1 cellular context compared by ENCODE assay signal in genomic region chr19:7533925-7534480, GRCh38.
TF ChIP-seq lines count a peak whose summit lies in the region.

No MANE protein-coding gene starts in this region.

TF ChIP-seq in HepG2, 621 proteins besides CTCF, POLR2A, EP300 and RAD21 (continued from another document):
- TF ChIP-seq ZNF574 (CRISPR knock-in tag; IDR thresholded peaks at IDR 0.05) (peak; percentile 14; the same call in 1 of the 2 replicates), DMTF1 (CRISPR knock-in tag; IDR thresholded peaks at IDR 0.05) (no peak), HCFC1 (IDR thresholded peaks at IDR 0.05; ENCODE audit: low read depth, low read length) (peak; percentile 78), PRDM15 (CRISPR knock-in tag; IDR thresholded peaks at IDR 0.05) (0 out of 2 replicates have a peak, but pooled peaks have one; percentile 16), HNRNPK (IDR thresholded peaks at IDR 0.05; ENCODE audit: low read depth, low read length, poor library complexity, severe bottlenecking) (no peak), ONECUT2 (CRISPR knock-in tag; IDR thresholded peaks at IDR 0.05) (no peak), GABPB1 (CRISPR knock-in tag; IDR thresholded peaks at IDR 0.05) (peak; percentile 70), SAP130 (CRISPR knock-in tag; IDR thresholded peaks at IDR 0.05; ENCODE audit: low read depth) (peak; percentile 37), CREM (IDR thresholded peaks at IDR 0.05) (peak; percentile 44; the same call in 1 of the 2 replicates), CREM (CRISPR knock-in tag; IDR thresholded peaks at IDR 0.05) (no peak), ZFX (CRISPR knock-in tag; IDR thresholded peaks at IDR 0.05; ENCODE audit: low read depth) (peak; percentile 51), THAP7 (CRISPR knock-in tag; IDR thresholded peaks at IDR 0.05) (peak; percentile 99), ZNF143 (CRISPR knock-in tag; IDR thresholded peaks at IDR 0.05) (peak; percentile 71), ZNF83 (CRISPR knock-in tag; IDR thresholded peaks at IDR 0.05; ENCODE audit: borderline replicate concordance) (no peak), STAG1 (CRISPR knock-in tag; IDR thresholded peaks at IDR 0.05) (no peak), MAX (IDR thresholded peaks at IDR 0.05) (peak; percentile 76), NFRKB (IDR thresholded peaks at IDR 0.05) (no peak), NCOA1 (CRISPR knock-in tag; IDR thresholded peaks at IDR 0.05) (0 out of 2 replicates have a peak, but pooled peaks have one; percentile 45), GABPA (IDR thresholded peaks at IDR 0.05; ENCODE audit: low read depth, low read length) (no peak), GABPA (CRISPR knock-in tag; IDR thresholded peaks at IDR 0.05; ENCODE audit: low read depth) (peak; percentile 29; the same call in 1 of the 2 replicates), PATZ1 (CRISPR knock-in tag; IDR thresholded peaks at IDR 0.05) (0 out of 2 replicates have a peak, but pooled peaks have one; percentile 20), PHF20 (CRISPR knock-in tag; IDR thresholded peaks at IDR 0.05) (peak; percentile 41), HNRNPLL (IDR thresholded peaks at IDR 0.05; ENCODE audit: low read depth, low read length, poor library complexity, severe bottlenecking) (peak; percentile 46), SALL2 (CRISPR knock-in tag; IDR thresholded peaks at IDR 0.05) (no peak), ATF2 (CRISPR knock-in tag; IDR thresholded peaks at IDR 0.05) (no peak), ZNF263 (CRISPR knock-in tag; IDR thresholded peaks at IDR 0.05) (peak; percentile 62; the same call in 1 of the 2 replicates), YY1 (IDR thresholded peaks at IDR 0.05; ENCODE audit: insufficient read depth, insufficient replicate concordance, low read depth, low read length) (peak; percentile 98), YEATS4 (CRISPR knock-in tag; IDR thresholded peaks at IDR 0.05; ENCODE audit: borderline replicate concordance) (peak; percentile 44; the same call in 1 of the 2 replicates)
